ENCODE assay signal across 1 cellular context in the genomic region with DNA sequence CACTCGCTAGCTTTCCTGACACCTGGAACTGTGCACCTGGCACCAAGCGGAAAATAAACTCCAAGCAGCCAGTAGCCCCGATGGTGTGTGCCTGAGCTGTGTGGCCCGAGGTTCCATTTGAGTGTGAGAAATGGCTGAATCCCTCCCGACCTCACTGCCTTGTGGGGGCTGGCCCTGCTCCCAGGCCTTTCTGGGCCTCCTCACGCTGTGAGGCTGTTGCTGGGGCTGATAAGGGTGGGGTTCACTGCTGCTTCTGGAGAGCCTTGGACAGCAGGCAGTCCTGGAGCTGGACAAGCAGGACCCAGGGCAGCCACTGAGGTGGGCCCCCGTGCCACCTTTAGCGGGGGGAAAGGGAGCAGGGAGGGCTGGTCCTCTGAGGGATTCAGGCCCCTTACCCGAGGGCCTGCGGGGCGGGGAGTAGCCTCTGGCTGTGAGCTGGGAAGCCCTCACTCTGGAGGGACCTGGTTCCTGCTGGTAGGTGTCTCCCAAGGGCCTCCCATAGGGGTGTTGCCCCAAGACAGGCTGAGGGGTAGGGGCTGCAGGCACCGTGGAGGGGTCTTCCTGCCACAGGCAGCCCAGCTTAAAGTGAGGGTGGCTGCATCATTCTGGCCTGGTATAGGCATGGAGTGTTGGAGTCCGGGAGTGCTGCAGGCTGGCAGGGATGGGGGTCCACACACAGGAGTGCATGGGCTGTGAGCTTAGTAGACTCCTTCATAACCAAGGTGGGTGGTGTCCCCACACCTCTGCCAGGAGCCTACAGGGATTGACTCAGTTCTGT.
TF ChIP-seq lines count a peak whose summit lies in the region.

No MANE protein-coding gene starts in this region.

TF ChIP-seq in HEK293T, 16 proteins besides CTCF, POLR2A, EP300 and RAD21 (continued from another document):
- TF ChIP-seq, protein P1, sequence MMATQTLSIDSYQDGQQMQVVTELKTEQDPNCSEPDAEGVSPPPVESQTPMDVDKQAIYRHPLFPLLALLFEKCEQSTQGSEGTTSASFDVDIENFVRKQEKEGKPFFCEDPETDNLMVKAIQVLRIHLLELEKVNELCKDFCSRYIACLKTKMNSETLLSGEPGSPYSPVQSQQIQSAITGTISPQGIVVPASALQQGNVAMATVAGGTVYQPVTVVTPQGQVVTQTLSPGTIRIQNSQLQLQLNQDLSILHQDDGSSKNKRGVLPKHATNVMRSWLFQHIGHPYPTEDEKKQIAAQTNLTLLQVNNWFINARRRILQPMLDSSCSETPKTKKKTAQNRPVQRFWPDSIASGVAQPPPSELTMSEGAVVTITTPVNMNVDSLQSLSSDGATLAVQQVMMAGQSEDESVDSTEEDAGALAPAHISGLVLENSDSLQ (IDR thresholded peaks at IDR 0.05) = no peak
- TF ChIP-seq BHLHE40 (IDR thresholded peaks at IDR 0.05; ENCODE audit: borderline replicate concordance) = no peak
